ENCODE assay signal across 8 cellular contexts in the genomic region with DNA sequence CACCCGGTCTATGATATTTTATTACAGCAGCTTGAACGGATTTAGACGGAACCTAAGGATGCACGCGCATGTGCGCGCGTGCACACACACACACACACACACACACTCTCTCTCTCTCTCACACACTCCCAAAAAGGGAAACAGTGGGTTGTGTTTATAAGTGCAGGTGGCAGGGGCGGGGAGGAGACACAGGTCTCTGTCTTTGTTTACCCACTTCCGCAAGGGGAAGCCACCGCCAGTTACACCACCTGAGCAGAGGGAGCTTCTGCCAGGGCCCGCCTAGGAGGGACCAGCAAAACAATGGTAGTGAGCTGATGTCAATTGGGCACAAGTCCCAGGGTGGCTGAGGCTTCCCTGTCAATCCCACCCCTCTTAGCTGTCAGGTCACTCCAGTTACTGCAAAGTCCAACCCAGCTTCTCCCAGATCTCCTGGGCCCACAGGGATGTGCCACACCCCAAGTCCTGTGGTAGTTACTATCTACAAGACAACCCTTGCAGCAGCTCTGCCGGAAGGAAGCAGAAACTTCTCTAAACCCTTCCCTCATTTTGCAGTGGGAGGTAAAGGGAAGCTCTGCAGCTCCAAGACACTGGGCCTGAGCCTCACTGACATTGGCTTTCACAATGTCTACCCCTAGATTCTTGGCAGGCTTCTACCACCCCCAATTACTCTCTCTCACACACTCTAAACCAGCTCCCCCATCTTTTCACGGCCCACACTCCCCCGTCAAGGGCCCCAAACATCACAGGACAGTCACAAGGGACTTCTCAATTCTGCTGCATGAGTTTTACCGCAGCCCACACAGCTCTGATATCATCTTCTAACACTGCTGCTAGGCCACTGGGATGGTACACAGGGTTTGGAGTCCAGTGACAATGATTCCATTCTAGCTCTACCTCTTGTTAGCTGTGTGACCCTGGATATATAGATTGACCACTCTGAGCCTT. TPM values are rescaled to one million over a fixed set of nuclear protein-coding genes. Genes with fewer than 3 reads are reported as not detected.
DNase-seq lines count a peak whose midpoint lies in the region; ATAC-seq and TF ChIP-seq lines count a peak whose summit lies in the region.

No MANE protein-coding gene starts in this region.

- peak overlapping the region; percentile 87 for H3K27ac ChIP-seq in KOPT-K1 (ENCODE audit: low read depth, low read length, poor library complexity, severe bottlenecking)

- H3K4me1 Mint-ChIP-seq in activated CD4-positive, alpha-beta T cell treated with anti-CD3 and anti-CD28 coated beads for 36 hours: peaks cover 85% of the 10 kb centered on the region

- CTCF ChIA-PET in activated CD4-positive, alpha-beta T cell treated with anti-CD3 and anti-CD28 coated beads for 36 hours (lab: Charles Lee): interaction anchor here (0.6 to 1.8 kb wide), 11 partner anchors 8 to 277 kb away, joined by 3 to 12 read pairs (median 4); a partner anchor contains a TSS

- POLR2A ChIA-PET in activated CD4-positive, alpha-beta T cell treated with anti-CD3 and anti-CD28 coated beads for 36 hours (lab: Charles Lee): interaction anchor here (0.7 to 1.8 kb wide), 10 partner anchors 10 to 285 kb away, joined by 3 to 22 read pairs (median 4); a partner anchor contains a TSS

- H3K36me3 ChIP-seq in KOPT-K1 (ENCODE audit: insufficient read depth, low read length): peaks cover 24% of the 10 kb centered on the region

- peaks cover 14% of the 10 kb centered on the region for H3K9me3 ChIP-seq in KOPT-K1 (ENCODE audit: insufficient read depth, low read length, poor library complexity, severe bottlenecking)

- peak overlapping the region; percentile 91 for H3K27ac Mint-ChIP-seq in activated CD4-positive, alpha-beta T cell treated with anti-CD3 and anti-CD28 coated beads for 36 hours

- H3K4me3 Mint-ChIP-seq in activated CD4-positive, alpha-beta T cell treated with anti-CD3 and anti-CD28 coated beads for 36 hours: peak overlapping the region; percentile 60

- intact Hi-C loops in activated CD4-positive, alpha-beta T cell treated with anti-CD3 and anti-CD28 coated beads for 36 hours (cut with DNase I, micrococcal nuclease): loop anchor here (1.0 to 5.0 kb wide), 5 partner anchors 9 to 1885 kb away; a partner anchor contains a TSS

- no peak for TF ChIP-seq CTCF in GM10266 (IDR thresholded peaks at IDR 0.05; ENCODE audit: control insufficient read depth, insufficient read depth, low read depth, missing control alignments)

- peaks cover 27% of the 10 kb centered on the region for H3K36me3 Mint-ChIP-seq in activated CD4-positive, alpha-beta T cell treated with anti-CD3 and anti-CD28 coated beads for 36 hours (ENCODE audit: low read depth)

- H3K27me3 Mint-ChIP-seq in activated CD4-positive, alpha-beta T cell treated with anti-CD3 and anti-CD28 coated beads for 36 hours: no peaks in the 10 kb centered on the region

- peaks cover under 1% of the 10 kb centered on the region for H3K9me3 Mint-ChIP-seq in activated CD4-positive, alpha-beta T cell treated with anti-CD3 and anti-CD28 coated beads for 36 hours (ENCODE audit: low read depth)

- DNase-seq in GM10266 (ENCODE audit: extremely low spot score) (peak; percentile 65), fibroblast of peridontal ligament (ENCODE audit: extremely low read depth) (peak; percentile 16), NCI-H524 treated with DMSO at 0.1 percent for 48 hours (lab: John Stamatoyannopoulos, UW) (no peak), putamen (ENCODE audit: low spot score) (no peak)
- peak; percentile 88 for DNase-seq in activated CD4-positive, alpha-beta T cell treated with anti-CD3 and anti-CD28 coated beads for 36 hours
- DNase-seq in stimulated activated CD4-positive, alpha-beta T cell treated with anti-CD3 and anti-CD28 coated beads, Interleukin-1b, Interleukin-23, amount 100 ng/mL, for 48 hours: peak; percentile 66

- ATAC-seq in GM21529 (IDR thresholded peaks at IDR 0.05; ENCODE audit: unreplicated experiment): peak; percentile 89
- peak; percentile 80 for ATAC-seq in activated CD4-positive, alpha-beta T cell treated with anti-CD3 and anti-CD28 coated beads for 36 hours

RNA-seq across cellular contexts. Expression of a gene that starts 17.6 kb away (rescaled TPM):
- 100 to 1,000 TPM; 256 to 348 TPM for total RNA-seq in activated CD4-positive, alpha-beta T cell treated with anti-CD3 and anti-CD28 coated beads for 36 hours

RNA-seq across cellular contexts. Expression of a gene that starts 55.2 kb away (rescaled TPM):
- total RNA-seq in activated CD4-positive, alpha-beta T cell treated with anti-CD3 and anti-CD28 coated beads for 36 hours: not detected

Comparison
In these comparisons a context has a peak if more than half of its experiments do, and no peak if none do; other contexts are left out.
1. DNase-seq: peak in GM10266 (single experiment), activated CD4-positive, alpha-beta T cell treated with anti-CD3 and anti-CD28 coated beads for 36 hours (single experiment), fibroblast of peridontal ligament (single experiment) and stimulated activated CD4-positive, alpha-beta T cell treated with anti-CD3 and anti-CD28 coated beads, Interleukin-1b, Interleukin-23, amount 100 ng/mL, for 48 hours (single experiment); none in NCI-H524 treated with DMSO at 0.1 percent for 48 hours (single experiment) and putamen (single experiment).